In the genomic region with DNA sequence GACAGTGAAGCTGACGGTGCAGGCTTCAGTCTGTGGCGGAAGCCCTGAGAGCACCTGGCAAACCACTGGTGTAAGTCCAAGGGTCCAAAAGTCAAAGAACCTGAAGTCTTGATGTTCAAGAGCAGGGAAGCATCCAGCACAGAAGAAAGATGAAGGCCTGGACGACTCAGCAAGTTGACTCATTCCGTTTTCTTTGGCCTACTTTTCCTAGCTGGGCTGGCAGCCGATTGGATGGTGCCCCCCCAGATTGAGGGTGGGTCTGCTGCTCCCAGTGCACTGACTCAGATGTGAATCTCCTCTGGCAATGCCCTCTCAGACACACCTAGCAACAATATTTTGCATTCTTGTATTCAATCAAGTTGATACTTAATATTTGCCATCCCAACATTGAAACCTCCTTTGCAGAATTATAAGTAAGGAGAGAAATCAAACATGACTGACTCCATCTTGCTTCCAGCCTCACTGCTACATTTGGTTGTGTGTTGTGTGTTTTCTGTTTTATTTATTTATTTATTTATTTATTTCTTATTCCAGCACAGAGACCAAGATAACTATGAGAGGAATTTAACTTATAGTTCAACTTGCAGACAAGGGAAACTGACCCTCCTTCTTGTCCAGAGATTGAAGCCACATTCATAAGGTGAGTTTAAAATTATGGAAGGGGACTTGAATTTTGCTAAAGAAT, we compare ENCODE assay signal across 18 cellular contexts. TPM values are rescaled to one million over a fixed set of nuclear protein-coding genes. Genes with fewer than 3 reads are reported as not detected.
DNase-seq lines count a peak whose midpoint lies in the region; ATAC-seq and TF ChIP-seq lines count a peak whose summit lies in the region.
"Had no signal": no experiment of that assay in that cellular context is flagged by ENCODE, and none has a peak within 500 bp of the region (broad histone marks: within the 10 kb centered on the region; RNA-seq: fewer than 3 reads in every experiment).

No MANE protein-coding gene starts in this region.

- 35% methylated on average over 5 of the region's 5 CpGs for WGBS in mammary epithelial cell (ENCODE audit: low coverage, missing lambda C conversion rate)

- no peak for ATAC-seq in HG02938 (IDR thresholded peaks at IDR 0.05; ENCODE audit: unreplicated experiment)
- ATAC-seq: Right ventricle myocardium inferior had no signal

- no peak overlapping the region for H3K4me3 ChIP-seq in mammary epithelial cell (replicated peaks in 1 of 3; ENCODE audit: insufficient read depth in 1 of 3, low read depth in 2 of 3, low read length in 3 of 3)
- H3K4me3 ChIP-seq: BLaER1 treated with 17β-estradiol and CSF1 and Interleukin-3, amounts not matched to agents 10 nM and 100 nM; uterus had no signal

- TF ChIP-seq CTCF in mammary epithelial cell (conservative IDR thresholded peaks at IDR 0.05 in 1 of 2, IDR thresholded peaks at IDR 0.05 in 1 of 2; ENCODE audit: extremely low read depth in 1 of 2, insufficient read depth in 1 of 2, low read depth in 1 of 2, low read length in 2 of 2), result no peak

- H3K79me2 ChIP-seq in mammary epithelial cell (ENCODE audit: insufficient read depth, low read length), result no peaks in the 10 kb centered on the region

- dilution Hi-C loops in mammary epithelial cell (cut with HindIII; ENCODE audit: low sequenced_read_pairs), result no loop called here

- H3K27me3 ChIP-seq in mammary epithelial cell (ENCODE audit: insufficient read depth, low read length), result no peaks in the 10 kb centered on the region
- H3K27me3 ChIP-seq: BLaER1 treated with 17β-estradiol and CSF1 and Interleukin-3, amounts not matched to agents 10 nM and 100 nM; uterus had no signal

- H3K4me1 ChIP-seq in mammary epithelial cell (ENCODE audit: insufficient read depth, low read length), result peaks cover 25% of the 10 kb centered on the region
- H3K4me1 ChIP-seq: uterus had no signal

- intact Hi-C loops in mammary epithelial cell (cut with micrococcal nuclease), result no loop called here

- H3K9ac ChIP-seq in mammary epithelial cell (ENCODE audit: insufficient read depth, low read length), result peak overlapping the region; percentile 31

- peak overlapping the region; percentile 85 for H3K27ac ChIP-seq in mammary epithelial cell (ENCODE audit: insufficient read depth, low read depth, low read length)
- H3K27ac ChIP-seq: uterus had no signal

- no peaks in the 10 kb centered on the region for H3K36me3 ChIP-seq in mammary epithelial cell (ENCODE audit: insufficient read depth, low read length)
- H3K36me3 ChIP-seq: BLaER1 treated with 17β-estradiol and CSF1 and Interleukin-3, amounts not matched to agents 10 nM and 100 nM; uterus had no signal

- H2AFZ ChIP-seq in mammary epithelial cell (ENCODE audit: low read depth, low read length), result peak overlapping the region; percentile 32

- in situ Hi-C loops in Caki2 (cut with HindIII; ENCODE audit: low pct_unique_long_range_greater_than_20kb, low sequenced_read_pairs) (no loop called here), mammary epithelial cell (cut with MboI; ENCODE audit: low sequenced_read_pairs in 2 of 2) (no loop called here)

- no peak overlapping the region for H3K4me2 ChIP-seq in mammary epithelial cell (ENCODE audit: insufficient read depth, low read depth, low read length)

- H3K9me3 ChIP-seq in mammary epithelial cell (replicated peaks; ENCODE audit: insufficient read depth, low read length), result no peaks in the 10 kb centered on the region
- H3K9me3 ChIP-seq: uterus had no signal

- no peaks in the 10 kb centered on the region for H4K20me1 ChIP-seq in mammary epithelial cell (ENCODE audit: insufficient read depth, low read length)
- H4K20me1 ChIP-seq: BLaER1 treated with 17β-estradiol and CSF1 and Interleukin-3, amounts not matched to agents 10 nM and 100 nM had no signal

- CTCF ChIA-PET in mammary epithelial cell (lab: Charles Lee; ENCODE audit: low non-redundant PET), result no interaction called here

- DNase-seq in Caki2 (ENCODE audit: low read depth) (peak; percentile 95), NCI-H226 (peak; percentile 76), mammary epithelial cell (peak; percentile 89), renal cortical epithelial cell (ENCODE audit: low read depth) (peak; percentile 40), SIG-M5 treated with dmso at 0.1 percent for 504 hours (lab: John Stamatoyannopoulos, UW; ENCODE audit: unreplicated experiment) (no peak), NCI-H2029 treated with DMSO at 0.1 percent for 48 hours (lab: John Stamatoyannopoulos, UW) (no peak), NCI-H345 treated with DMSO at 0.1 percent for 48 hours (lab: John Stamatoyannopoulos, UW; ENCODE audit: unreplicated experiment) (no peak)
- DNase-seq: activated effector memory CD4-positive, alpha-beta T cell treated with anti-CD3 and anti-CD28 coated beads, Interleukin-2, amount 50 U/mL, for 16 hours; erythroblast; midbrain; NCI-H1048; NCI-H510A treated with DMSO at 0.1 percent for 48 hours; occipital lobe; uterus had no signal

- BruUV-seq in mammary epithelial cell (replicated peaks; lab: Mats Ljungman, UMichigan), result no TSS peak

RNA-seq across cellular contexts. Expression of a gene that starts 32.8 kb away (rescaled TPM):
- not detected in 2 replicates for total RNA-seq in Caki2 (2014; rRNA removed; shearing (Covaris generic); ENCODE audit: low replicate concordance)
- total RNA-seq in mammary epithelial cell, result 1 to 10 TPM in 1 of 2 donors, under 1 TPM in 1; under 0.01 to 1.9 TPM
- polyA plus RNA-seq in mammary epithelial cell, result 1.3 TPM
- not detected for polyA minus RNA-seq in mammary epithelial cell
- not detected in 2 replicates for total RNA-seq in renal cortical epithelial cell
- total RNA-seq: H1, Right ventricle myocardium inferior had no signal
- polyA plus RNA-seq: H1 had no signal

RNA-seq across cellular contexts. Expression of a gene that starts 48.7 kb away (rescaled TPM):
- not detected in 2 replicates for total RNA-seq in Caki2 (2014; rRNA removed; shearing (Covaris generic); ENCODE audit: low replicate concordance)
- total RNA-seq in mammary epithelial cell (1 to 10 TPM in 1 of 2 donors, under 1 TPM in 1; 0.67 to 8.7 TPM), renal cortical epithelial cell (3.8 TPM in 1 of 2 replicates, not detected in the other)
- polyA plus RNA-seq in mammary epithelial cell, result 2.4 TPM
- polyA minus RNA-seq in mammary epithelial cell, result not detected
- total RNA-seq: H1, occipital lobe, Right ventricle myocardium inferior, uterus had no signal
- polyA plus RNA-seq: H1 had no signal

RNA-seq across cellular contexts. Expression of a gene that starts 56.4 kb away (rescaled TPM):
- not detected in 2 replicates for total RNA-seq in Caki2 (2014; rRNA removed; shearing (Covaris generic); ENCODE audit: low replicate concordance)
- total RNA-seq in mammary epithelial cell (100 to 1,000 TPM in 1 of 2 donors, 10 to 100 TPM in 1; 62.8 to 295 TPM), renal cortical epithelial cell (not detected in 2 replicates)
- polyA plus RNA-seq in mammary epithelial cell, result 179 TPM
- 78.6 TPM for polyA minus RNA-seq in mammary epithelial cell
- total RNA-seq: H1, occipital lobe, Right ventricle myocardium inferior, uterus had no signal

Comparison
In these comparisons a context has a peak if more than half of its experiments do, and no peak if none do; other contexts are left out.
1. DNase-seq: peak in Caki2 (single experiment), NCI-H226 (single experiment), mammary epithelial cell (single experiment) and renal cortical epithelial cell (single experiment); none in SIG-M5 treated with dmso at 0.1 percent for 504 hours (single experiment), NCI-H2029 treated with DMSO at 0.1 percent for 48 hours (single experiment) and NCI-H345 treated with DMSO at 0.1 percent for 48 hours (single experiment).
2. RNA of a gene that starts 56.4 kb away (total RNA-seq): 62.8 to 295 TPM in mammary epithelial cell; not detected in Caki2 and not detected in renal cortical epithelial cell; every median in the first group is over 10 times any median in the second.